ENCODE assay signal across 1 cellular context in the genomic region with DNA sequence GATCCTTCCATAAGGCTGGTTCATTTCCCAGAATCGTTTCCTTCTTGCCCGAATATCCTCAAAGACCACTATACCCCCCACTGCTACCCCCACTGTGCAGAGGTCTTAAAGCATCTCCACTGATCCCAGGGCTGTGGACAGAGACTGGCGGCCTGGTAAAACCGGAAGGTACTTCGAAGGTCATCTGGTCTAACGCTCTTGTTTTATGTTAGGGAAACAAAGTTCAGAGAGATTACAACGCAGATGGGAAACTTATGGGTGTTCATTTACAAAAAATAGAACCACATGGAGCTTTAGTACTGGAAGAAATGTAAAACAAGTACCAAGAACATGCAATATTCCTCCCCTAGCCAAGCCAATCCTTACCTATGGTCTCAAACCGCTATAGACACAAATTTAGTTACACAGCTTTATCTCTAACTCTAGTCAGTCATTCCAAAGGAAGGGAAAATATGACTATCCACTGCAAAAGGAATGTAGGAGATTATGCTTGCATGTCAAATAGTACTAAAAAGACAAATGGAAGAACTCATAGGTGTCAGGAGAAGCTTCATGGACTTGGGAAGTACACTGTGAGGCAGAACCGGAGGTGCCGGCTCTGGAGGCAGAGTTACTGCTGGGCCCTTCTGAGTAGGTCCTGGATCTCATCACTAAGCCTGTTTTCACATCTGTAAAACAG.
A peak's percentile ranks its signal among the peaks of the same experiment; 100 is the strongest.
TF ChIP-seq lines count a peak whose summit lies in the region.

No MANE protein-coding gene starts in this region.

TF ChIP-seq in HepG2, 621 proteins besides CTCF, POLR2A, EP300 and RAD21 (continued from another document and continues in another):
- TF ChIP-seq, protein P1, sequence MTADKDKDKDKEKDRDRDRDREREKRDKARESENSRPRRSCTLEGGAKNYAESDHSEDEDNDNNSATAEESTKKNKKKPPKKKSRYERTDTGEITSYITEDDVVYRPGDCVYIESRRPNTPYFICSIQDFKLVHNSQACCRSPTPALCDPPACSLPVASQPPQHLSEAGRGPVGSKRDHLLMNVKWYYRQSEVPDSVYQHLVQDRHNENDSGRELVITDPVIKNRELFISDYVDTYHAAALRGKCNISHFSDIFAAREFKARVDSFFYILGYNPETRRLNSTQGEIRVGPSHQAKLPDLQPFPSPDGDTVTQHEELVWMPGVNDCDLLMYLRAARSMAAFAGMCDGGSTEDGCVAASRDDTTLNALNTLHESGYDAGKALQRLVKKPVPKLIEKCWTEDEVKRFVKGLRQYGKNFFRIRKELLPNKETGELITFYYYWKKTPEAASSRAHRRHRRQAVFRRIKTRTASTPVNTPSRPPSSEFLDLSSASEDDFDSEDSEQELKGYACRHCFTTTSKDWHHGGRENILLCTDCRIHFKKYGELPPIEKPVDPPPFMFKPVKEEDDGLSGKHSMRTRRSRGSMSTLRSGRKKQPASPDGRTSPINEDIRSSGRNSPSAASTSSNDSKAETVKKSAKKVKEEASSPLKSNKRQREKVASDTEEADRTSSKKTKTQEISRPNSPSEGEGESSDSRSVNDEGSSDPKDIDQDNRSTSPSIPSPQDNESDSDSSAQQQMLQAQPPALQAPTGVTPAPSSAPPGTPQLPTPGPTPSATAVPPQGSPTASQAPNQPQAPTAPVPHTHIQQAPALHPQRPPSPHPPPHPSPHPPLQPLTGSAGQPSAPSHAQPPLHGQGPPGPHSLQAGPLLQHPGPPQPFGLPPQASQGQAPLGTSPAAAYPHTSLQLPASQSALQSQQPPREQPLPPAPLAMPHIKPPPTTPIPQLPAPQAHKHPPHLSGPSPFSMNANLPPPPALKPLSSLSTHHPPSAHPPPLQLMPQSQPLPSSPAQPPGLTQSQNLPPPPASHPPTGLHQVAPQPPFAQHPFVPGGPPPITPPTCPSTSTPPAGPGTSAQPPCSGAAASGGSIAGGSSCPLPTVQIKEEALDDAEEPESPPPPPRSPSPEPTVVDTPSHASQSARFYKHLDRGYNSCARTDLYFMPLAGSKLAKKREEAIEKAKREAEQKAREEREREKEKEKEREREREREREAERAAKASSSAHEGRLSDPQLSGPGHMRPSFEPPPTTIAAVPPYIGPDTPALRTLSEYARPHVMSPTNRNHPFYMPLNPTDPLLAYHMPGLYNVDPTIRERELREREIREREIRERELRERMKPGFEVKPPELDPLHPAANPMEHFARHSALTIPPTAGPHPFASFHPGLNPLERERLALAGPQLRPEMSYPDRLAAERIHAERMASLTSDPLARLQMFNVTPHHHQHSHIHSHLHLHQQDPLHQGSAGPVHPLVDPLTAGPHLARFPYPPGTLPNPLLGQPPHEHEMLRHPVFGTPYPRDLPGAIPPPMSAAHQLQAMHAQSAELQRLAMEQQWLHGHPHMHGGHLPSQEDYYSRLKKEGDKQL (CRISPR knock-in tag; IDR thresholded peaks at IDR 0.05; ENCODE audit: low read depth): no peak
- TF ChIP-seq, protein P2, sequence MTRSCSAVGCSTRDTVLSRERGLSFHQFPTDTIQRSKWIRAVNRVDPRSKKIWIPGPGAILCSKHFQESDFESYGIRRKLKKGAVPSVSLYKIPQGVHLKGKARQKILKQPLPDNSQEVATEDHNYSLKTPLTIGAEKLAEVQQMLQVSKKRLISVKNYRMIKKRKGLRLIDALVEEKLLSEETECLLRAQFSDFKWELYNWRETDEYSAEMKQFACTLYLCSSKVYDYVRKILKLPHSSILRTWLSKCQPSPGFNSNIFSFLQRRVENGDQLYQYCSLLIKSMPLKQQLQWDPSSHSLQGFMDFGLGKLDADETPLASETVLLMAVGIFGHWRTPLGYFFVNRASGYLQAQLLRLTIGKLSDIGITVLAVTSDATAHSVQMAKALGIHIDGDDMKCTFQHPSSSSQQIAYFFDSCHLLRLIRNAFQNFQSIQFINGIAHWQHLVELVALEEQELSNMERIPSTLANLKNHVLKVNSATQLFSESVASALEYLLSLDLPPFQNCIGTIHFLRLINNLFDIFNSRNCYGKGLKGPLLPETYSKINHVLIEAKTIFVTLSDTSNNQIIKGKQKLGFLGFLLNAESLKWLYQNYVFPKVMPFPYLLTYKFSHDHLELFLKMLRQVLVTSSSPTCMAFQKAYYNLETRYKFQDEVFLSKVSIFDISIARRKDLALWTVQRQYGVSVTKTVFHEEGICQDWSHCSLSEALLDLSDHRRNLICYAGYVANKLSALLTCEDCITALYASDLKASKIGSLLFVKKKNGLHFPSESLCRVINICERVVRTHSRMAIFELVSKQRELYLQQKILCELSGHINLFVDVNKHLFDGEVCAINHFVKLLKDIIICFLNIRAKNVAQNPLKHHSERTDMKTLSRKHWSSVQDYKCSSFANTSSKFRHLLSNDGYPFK (CRISPR knock-in tag; IDR thresholded peaks at IDR 0.05; ENCODE audit: borderline replicate concordance): no peak
- TF ChIP-seq THYN1 (CRISPR knock-in tag; IDR thresholded peaks at IDR 0.05; ENCODE audit: borderline replicate concordance, low read depth) (peak; percentile 24; the same call in 1 of the 2 replicates), ELF3 (CRISPR knock-in tag; IDR thresholded peaks at IDR 0.05) (peak; percentile 50; the same call in 1 of the 2 replicates), U2AF2 (IDR thresholded peaks at IDR 0.05; ENCODE audit: low read depth, low read length) (no peak), ETV5 (CRISPR knock-in tag; IDR thresholded peaks at IDR 0.05; ENCODE audit: borderline replicate concordance) (peak; percentile 90), NBN (conservative IDR thresholded peaks at IDR 0.05) (no peak), MED8 (CRISPR knock-in tag; IDR thresholded peaks at IDR 0.05; ENCODE audit: insufficient replicate concordance) (peak; percentile 41), ZNF547 (CRISPR knock-in tag; IDR thresholded peaks at IDR 0.05) (no peak)
- TF ChIP-seq, protein P3, sequence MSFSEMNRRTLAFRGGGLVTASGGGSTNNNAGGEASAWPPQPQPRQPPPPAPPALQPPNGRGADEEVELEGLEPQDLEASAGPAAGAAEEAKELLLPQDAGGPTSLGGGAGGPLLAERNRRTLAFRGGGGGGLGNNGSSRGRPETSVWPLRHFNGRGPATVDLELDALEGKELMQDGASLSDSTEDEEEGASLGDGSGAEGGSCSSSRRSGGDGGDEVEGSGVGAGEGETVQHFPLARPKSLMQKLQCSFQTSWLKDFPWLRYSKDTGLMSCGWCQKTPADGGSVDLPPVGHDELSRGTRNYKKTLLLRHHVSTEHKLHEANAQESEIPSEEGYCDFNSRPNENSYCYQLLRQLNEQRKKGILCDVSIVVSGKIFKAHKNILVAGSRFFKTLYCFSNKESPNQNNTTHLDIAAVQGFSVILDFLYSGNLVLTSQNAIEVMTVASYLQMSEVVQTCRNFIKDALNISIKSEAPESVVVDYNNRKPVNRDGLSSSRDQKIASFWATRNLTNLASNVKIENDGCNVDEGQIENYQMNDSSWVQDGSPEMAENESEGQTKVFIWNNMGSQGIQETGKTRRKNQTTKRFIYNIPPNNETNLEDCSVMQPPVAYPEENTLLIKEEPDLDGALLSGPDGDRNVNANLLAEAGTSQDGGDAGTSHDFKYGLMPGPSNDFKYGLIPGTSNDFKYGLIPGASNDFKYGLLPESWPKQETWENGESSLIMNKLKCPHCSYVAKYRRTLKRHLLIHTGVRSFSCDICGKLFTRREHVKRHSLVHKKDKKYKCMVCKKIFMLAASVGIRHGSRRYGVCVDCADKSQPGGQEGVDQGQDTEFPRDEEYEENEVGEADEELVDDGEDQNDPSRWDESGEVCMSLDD (CRISPR knock-in tag; IDR thresholded peaks at IDR 0.05; ENCODE audit: borderline replicate concordance): no peak
- TF ChIP-seq, protein P4, sequence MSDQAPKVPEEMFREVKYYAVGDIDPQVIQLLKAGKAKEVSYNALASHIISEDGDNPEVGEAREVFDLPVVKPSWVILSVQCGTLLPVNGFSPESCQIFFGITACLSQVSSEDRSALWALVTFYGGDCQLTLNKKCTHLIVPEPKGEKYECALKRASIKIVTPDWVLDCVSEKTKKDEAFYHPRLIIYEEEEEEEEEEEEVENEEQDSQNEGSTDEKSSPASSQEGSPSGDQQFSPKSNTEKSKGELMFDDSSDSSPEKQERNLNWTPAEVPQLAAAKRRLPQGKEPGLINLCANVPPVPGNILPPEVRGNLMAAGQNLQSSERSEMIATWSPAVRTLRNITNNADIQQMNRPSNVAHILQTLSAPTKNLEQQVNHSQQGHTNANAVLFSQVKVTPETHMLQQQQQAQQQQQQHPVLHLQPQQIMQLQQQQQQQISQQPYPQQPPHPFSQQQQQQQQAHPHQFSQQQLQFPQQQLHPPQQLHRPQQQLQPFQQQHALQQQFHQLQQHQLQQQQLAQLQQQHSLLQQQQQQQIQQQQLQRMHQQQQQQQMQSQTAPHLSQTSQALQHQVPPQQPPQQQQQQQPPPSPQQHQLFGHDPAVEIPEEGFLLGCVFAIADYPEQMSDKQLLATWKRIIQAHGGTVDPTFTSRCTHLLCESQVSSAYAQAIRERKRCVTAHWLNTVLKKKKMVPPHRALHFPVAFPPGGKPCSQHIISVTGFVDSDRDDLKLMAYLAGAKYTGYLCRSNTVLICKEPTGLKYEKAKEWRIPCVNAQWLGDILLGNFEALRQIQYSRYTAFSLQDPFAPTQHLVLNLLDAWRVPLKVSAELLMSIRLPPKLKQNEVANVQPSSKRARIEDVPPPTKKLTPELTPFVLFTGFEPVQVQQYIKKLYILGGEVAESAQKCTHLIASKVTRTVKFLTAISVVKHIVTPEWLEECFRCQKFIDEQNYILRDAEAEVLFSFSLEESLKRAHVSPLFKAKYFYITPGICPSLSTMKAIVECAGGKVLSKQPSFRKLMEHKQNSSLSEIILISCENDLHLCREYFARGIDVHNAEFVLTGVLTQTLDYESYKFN (CRISPR knock-in tag; conservative IDR thresholded peaks at IDR 0.05): peak; percentile 86
- TF ChIP-seq, protein P5, sequence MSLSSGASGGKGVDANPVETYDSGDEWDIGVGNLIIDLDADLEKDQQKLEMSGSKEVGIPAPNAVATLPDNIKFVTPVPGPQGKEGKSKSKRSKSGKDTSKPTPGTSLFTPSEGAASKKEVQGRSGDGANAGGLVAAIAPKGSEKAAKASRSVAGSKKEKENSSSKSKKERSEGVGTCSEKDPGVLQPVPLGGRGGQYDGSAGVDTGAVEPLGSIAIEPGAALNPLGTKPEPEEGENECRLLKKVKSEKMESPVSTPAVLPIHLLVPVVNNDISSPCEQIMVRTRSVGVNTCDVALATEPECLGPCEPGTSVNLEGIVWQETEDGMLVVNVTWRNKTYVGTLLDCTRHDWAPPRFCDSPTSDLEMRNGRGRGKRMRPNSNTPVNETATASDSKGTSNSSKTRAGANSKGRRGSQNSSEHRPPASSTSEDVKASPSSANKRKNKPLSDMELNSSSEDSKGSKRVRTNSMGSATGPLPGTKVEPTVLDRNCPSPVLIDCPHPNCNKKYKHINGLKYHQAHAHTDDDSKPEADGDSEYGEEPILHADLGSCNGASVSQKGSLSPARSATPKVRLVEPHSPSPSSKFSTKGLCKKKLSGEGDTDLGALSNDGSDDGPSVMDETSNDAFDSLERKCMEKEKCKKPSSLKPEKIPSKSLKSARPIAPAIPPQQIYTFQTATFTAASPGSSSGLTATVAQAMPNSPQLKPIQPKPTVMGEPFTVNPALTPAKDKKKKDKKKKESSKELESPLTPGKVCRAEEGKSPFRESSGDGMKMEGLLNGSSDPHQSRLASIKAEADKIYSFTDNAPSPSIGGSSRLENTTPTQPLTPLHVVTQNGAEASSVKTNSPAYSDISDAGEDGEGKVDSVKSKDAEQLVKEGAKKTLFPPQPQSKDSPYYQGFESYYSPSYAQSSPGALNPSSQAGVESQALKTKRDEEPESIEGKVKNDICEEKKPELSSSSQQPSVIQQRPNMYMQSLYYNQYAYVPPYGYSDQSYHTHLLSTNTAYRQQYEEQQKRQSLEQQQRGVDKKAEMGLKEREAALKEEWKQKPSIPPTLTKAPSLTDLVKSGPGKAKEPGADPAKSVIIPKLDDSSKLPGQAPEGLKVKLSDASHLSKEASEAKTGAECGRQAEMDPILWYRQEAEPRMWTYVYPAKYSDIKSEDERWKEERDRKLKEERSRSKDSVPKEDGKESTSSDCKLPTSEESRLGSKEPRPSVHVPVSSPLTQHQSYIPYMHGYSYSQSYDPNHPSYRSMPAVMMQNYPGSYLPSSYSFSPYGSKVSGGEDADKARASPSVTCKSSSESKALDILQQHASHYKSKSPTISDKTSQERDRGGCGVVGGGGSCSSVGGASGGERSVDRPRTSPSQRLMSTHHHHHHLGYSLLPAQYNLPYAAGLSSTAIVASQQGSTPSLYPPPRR (CRISPR knock-in tag; IDR thresholded peaks at IDR 0.05; ENCODE audit: borderline replicate concordance): peak; percentile 59; the same call in 1 of the 2 replicates
- TF ChIP-seq, protein P6, sequence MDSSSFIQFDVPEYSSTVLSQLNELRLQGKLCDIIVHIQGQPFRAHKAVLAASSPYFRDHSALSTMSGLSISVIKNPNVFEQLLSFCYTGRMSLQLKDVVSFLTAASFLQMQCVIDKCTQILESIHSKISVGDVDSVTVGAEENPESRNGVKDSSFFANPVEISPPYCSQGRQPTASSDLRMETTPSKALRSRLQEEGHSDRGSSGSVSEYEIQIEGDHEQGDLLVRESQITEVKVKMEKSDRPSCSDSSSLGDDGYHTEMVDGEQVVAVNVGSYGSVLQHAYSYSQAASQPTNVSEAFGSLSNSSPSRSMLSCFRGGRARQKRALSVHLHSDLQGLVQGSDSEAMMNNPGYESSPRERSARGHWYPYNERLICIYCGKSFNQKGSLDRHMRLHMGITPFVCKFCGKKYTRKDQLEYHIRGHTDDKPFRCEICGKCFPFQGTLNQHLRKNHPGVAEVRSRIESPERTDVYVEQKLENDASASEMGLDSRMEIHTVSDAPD (CRISPR knock-in tag; IDR thresholded peaks at IDR 0.05): no peak
- TF ChIP-seq, protein P7, sequence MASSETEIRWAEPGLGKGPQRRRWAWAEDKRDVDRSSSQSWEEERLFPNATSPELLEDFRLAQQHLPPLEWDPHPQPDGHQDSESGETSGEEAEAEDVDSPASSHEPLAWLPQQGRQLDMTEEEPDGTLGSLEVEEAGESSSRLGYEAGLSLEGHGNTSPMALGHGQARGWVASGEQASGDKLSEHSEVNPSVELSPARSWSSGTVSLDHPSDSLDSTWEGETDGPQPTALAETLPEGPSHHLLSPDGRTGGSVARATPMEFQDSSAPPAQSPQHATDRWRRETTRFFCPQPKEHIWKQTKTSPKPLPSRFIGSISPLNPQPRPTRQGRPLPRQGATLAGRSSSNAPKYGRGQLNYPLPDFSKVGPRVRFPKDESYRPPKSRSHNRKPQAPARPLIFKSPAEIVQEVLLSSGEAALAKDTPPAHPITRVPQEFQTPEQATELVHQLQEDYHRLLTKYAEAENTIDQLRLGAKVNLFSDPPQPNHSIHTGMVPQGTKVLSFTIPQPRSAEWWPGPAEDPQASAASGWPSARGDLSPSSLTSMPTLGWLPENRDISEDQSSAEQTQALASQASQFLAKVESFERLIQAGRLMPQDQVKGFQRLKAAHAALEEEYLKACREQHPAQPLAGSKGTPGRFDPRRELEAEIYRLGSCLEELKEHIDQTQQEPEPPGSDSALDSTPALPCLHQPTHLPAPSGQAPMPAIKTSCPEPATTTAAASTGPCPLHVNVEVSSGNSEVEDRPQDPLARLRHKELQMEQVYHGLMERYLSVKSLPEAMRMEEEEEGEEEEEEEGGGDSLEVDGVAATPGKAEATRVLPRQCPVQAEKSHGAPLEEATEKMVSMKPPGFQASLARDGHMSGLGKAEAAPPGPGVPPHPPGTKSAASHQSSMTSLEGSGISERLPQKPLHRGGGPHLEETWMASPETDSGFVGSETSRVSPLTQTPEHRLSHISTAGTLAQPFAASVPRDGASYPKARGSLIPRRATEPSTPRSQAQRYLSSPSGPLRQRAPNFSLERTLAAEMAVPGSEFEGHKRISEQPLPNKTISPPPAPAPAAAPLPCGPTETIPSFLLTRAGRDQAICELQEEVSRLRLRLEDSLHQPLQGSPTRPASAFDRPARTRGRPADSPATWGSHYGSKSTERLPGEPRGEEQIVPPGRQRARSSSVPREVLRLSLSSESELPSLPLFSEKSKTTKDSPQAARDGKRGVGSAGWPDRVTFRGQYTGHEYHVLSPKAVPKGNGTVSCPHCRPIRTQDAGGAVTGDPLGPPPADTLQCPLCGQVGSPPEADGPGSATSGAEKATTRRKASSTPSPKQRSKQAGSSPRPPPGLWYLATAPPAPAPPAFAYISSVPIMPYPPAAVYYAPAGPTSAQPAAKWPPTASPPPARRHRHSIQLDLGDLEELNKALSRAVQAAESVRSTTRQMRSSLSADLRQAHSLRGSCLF (CRISPR knock-in tag; IDR thresholded peaks at IDR 0.05; ENCODE audit: borderline replicate concordance): no peak
